Comparison of ENCODE assay signal across 32 cellular contexts in the genomic region with DNA sequence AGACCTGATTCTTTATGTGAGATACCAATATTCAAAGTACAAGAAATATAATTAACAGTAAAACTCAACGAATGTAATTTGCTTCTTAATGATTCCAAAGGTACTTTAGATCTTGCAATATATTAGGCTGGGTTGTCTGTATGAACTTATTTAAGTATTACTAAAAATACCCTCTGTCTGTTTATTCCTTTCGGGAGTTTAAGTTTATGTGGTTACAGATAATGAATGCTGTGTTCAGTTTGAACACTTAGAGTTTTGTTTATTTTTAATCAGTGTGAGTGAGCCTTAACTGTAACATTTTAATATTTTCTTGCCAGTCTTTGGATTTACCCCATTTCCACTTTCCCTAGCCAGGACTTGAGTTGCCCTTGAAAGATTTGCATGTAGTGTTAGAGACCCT. TPM values are rescaled to one million over a fixed set of nuclear protein-coding genes. Genes with fewer than 3 reads are reported as not detected.
DNase-seq lines count a peak whose midpoint lies in the region; ATAC-seq, FAIRE-seq and TF ChIP-seq lines count a peak whose summit lies in the region.
"Had no signal": no experiment of that assay in that cellular context is flagged by ENCODE, and none has a peak within 500 bp of the region (broad histone marks: within the 10 kb centered on the region; RNA-seq: fewer than 3 reads in every experiment).

No MANE protein-coding gene starts in this region.

- no peaks in the 10 kb centered on the region for H3K27me3 ChIP-seq in A673 (replicated peaks; ENCODE audit: insufficient read depth, low read depth, low read length, poor library complexity)
- H3K27me3 ChIP-seq in CD8-positive, alpha-beta T cell (ENCODE audit: insufficient read depth, low read length) = no peaks in the 10 kb centered on the region
- H3K27me3 ChIP-seq in K562 (ENCODE audit: control insufficient read depth in 2 of 2, insufficient read depth in 2 of 2, low read length in 2 of 2) = no peaks in the 10 kb centered on the region
- no peaks in the 10 kb centered on the region for H3K27me3 ChIP-seq in small intestine (ENCODE audit: control insufficient read depth in 2 of 2, insufficient read depth in 2 of 2, low read length in 2 of 2)
- H3K27me3 ChIP-seq: ascending aorta, esophagus squamous epithelium, gastrocnemius medialis, sigmoid colon had no signal

- H3K4me1 ChIP-seq in A673 (ENCODE audit: insufficient read depth, low read length, poor library complexity, severe bottlenecking) (peaks cover 51% of the 10 kb centered on the region), K562 (replicated peaks in 1 of 2; ENCODE audit: control insufficient read depth in 2 of 2, insufficient read depth in 2 of 2, low read length in 2 of 2) (peaks cover 19 to 25% of the 10 kb centered on the region in 2 experiments), small intestine (ENCODE audit: control insufficient read depth in 2 of 2, insufficient read depth in 1 of 2, low read depth in 1 of 2, low read length in 1 of 2) (peaks cover 7 to 22% of the 10 kb centered on the region in 2 donors)
- peaks cover 28% of the 10 kb centered on the region for H3K4me1 ChIP-seq in CD8-positive, alpha-beta T cell (ENCODE audit: insufficient read depth, low read length)

- CTCF ChIA-PET in A673 (lab: Charles Lee) = no interaction called here
- CTCF ChIA-PET in CD8-positive, alpha-beta T cell (lab: Charles Lee) = no interaction called here
- CTCF ChIA-PET in K562 (lab: Yijun Ruan, JAX; ENCODE audit: low intra/inter-chr PET ratio) = no interaction called here
- CTCF ChIA-PET in Calu3 (lab: Charles Lee) = no interaction called here

- intact Hi-C loops in A673 (cut with micrococcal nuclease; ENCODE audit: unreplicated experiment) = loop anchor here (5.0 kb wide), 1 partner anchor 57 kb away; no protein-coding TSS in a partner anchor
- intact Hi-C loops in CD8-positive, alpha-beta T cell (cut with DNase I, micrococcal nuclease) = loop anchor here (10.0 kb wide), 3 partner anchors 270 to 700 kb away; a partner anchor contains a TSS
- intact Hi-C loops in K562 (cut with micrococcal nuclease) = no loop called here
- intact Hi-C loops in Calu3 (cut with micrococcal nuclease; ENCODE audit: unreplicated experiment) = no loop called here

- no peak for TF ChIP-seq POLR2A in K562 (conservative IDR thresholded peaks at IDR 0.05)

- H3K79me2 ChIP-seq in K562 (ENCODE audit: control insufficient read depth, insufficient read depth, low read length) = peaks cover 82% of the 10 kb centered on the region

- H3K9me3 Mint-ChIP-seq in CD8-positive, alpha-beta T cell = no peaks in the 10 kb centered on the region
- no peaks in the 10 kb centered on the region for H3K9me3 Mint-ChIP-seq in Calu3 (ENCODE audit: low read depth, unreplicated experiment)
- H3K9me3 Mint-ChIP-seq: activated B cell treated with CpG ODN at 0.5 μM for 24 hours; activated naive CD4-positive, alpha-beta T cell treated with anti-CD3 and anti-CD28 coated beads for 36 hours; activated T-helper 1 cell treated with anti-CD3 and anti-CD28 coated beads, Interleukin-12 subunit alpha, Interleukin-12 subunit beta, Interleukin-2, Interleukin-4 antibody, amounts not matched to agents 30 ng/mL and 10 ng/mL and 1 ng/mL, durations not matched to agents 14 hours and 24 hours and 36 hours had no signal

- 23% methylated on average over 2 of the region's 2 CpGs for WGBS in K562 (ENCODE audit: insufficient coverage, low coverage, missing lambda C conversion rate)
- 15 to 39% (median 28%) methylated on average over 2 of the region's 2 CpGs for WGBS in small intestine, 3 donors

- no peak for TF ChIP-seq EP300 in K562 (IDR thresholded peaks at IDR 0.05; ENCODE audit: low read length)

- H3K4me1 Mint-ChIP-seq in CD8-positive, alpha-beta T cell (ENCODE audit: low read depth) = peaks cover 60% of the 10 kb centered on the region
- H3K4me1 Mint-ChIP-seq in Calu3 (ENCODE audit: low read depth, unreplicated experiment) = peaks cover 32% of the 10 kb centered on the region

- in situ Hi-C loops in K562 (cut with MboI) = no loop called here

- peaks cover 3% of the 10 kb centered on the region; the same call in 1 of the 2 replicates for H4K20me1 ChIP-seq in K562 (replicated peaks; ENCODE audit: control insufficient read depth, insufficient read depth, low read length)

- H3K27ac Mint-ChIP-seq in CD8-positive, alpha-beta T cell = peak overlapping the region; percentile 37
- no peak overlapping the region for H3K27ac Mint-ChIP-seq in Calu3 (ENCODE audit: unreplicated experiment)
- H3K27ac Mint-ChIP-seq: activated B cell treated with CpG ODN at 0.5 μM for 24 hours; activated T-helper 1 cell treated with anti-CD3 and anti-CD28 coated beads, Interleukin-12 subunit alpha, Interleukin-12 subunit beta, Interleukin-2, Interleukin-4 antibody, amounts not matched to agents 30 ng/mL and 10 ng/mL and 1 ng/mL, durations not matched to agents 14 hours and 24 hours and 36 hours had no signal

- TF ChIP-seq CTCF in A673 (conservative IDR thresholded peaks at IDR 0.05; ENCODE audit: low read depth, low read length) (no peak), K562 (IDR thresholded peaks at IDR 0.05 in 2 of 3, conservative IDR thresholded peaks at IDR 0.05 in 1 of 3; ENCODE audit: insufficient read depth in 2 of 3, low read depth in 1 of 3, low read length in 3 of 3) (no peak), Calu3 (IDR thresholded peaks at IDR 0.05; ENCODE audit: unreplicated experiment) (no peak)
- no peak for TF ChIP-seq CTCF in CD8-positive, alpha-beta T cell (IDR thresholded peaks at IDR 0.05)

- TF ChIP-seq RAD21 in K562 (CRISPR knock-in tag; conservative IDR thresholded peaks at IDR 0.05 in 1 of 2, IDR thresholded peaks at IDR 0.05 in 1 of 2) = no peak

- ATAC-seq in CD8-positive, alpha-beta T cell = no peak
- ATAC-seq in K562 (no peak), HG02970 (IDR thresholded peaks at IDR 0.05; ENCODE audit: low FRiP score, unreplicated experiment) (no peak)
- ATAC-seq: gastrocnemius medialis, Panc1 had no signal

- H3K4me3 ChIP-seq in A673 (ENCODE audit: low read depth, low read length, poor library complexity, severe bottlenecking) = peak overlapping the region; percentile 86
- no peak overlapping the region for H3K4me3 ChIP-seq in CD8-positive, alpha-beta T cell (ENCODE audit: low read depth, low read length)
- H3K4me3 ChIP-seq in K562 = no peak overlapping the region
- no peak overlapping the region for H3K4me3 ChIP-seq in small intestine (ENCODE audit: low read depth in 1 of 2, low read length in 2 of 2)
- H3K4me3 ChIP-seq: ascending aorta, esophagus squamous epithelium, gastrocnemius medialis, GM23248, sigmoid colon had no signal

- no peak overlapping the region for H2AFZ ChIP-seq in K562 (ENCODE audit: low read depth, low read length)
- H2AFZ ChIP-seq: GM23248 had no signal

- no peaks in the 10 kb centered on the region for H3K27me3 Mint-ChIP-seq in CD8-positive, alpha-beta T cell (ENCODE audit: low read depth)
- H3K27me3 Mint-ChIP-seq in Calu3 (ENCODE audit: unreplicated experiment) = no peaks in the 10 kb centered on the region
- H3K27me3 Mint-ChIP-seq: activated B cell treated with CpG ODN at 0.5 μM for 24 hours had no signal

- 0 out of 2 replicates have a peak overlapping the region, but pooled peaks have one; percentile 8 for H3K4me2 ChIP-seq in K562 (ENCODE audit: insufficient read depth, low read length)

- DNase-seq in A673 (ENCODE audit: low spot score) (no peak), K562 (ENCODE audit: extremely low read depth in 1 of 4, low spot score in 3 of 4) (no peak), small intestine (peak; percentile 45), NCI-H128 (lab: John Stamatoyannopoulos, UW; ENCODE audit: unreplicated experiment) (no peak), Calu3 (no peak)
- DNase-seq in CD8-positive, alpha-beta T cell = no peak
- DNase-seq: activated B cell treated with CpG ODN at 0.5 μM for 24 hours; activated CD4-positive, alpha-beta T cell treated with anti-CD3 and anti-CD28 coated beads, Interleukin-2, amount 50 U/mL, for 1 hour; activated CD8-positive, alpha-beta memory T cell treated with anti-CD3 and anti-CD28 coated beads, Interleukin-2, amount 50 U/mL, for 4 hours; activated naive CD4-positive, alpha-beta T cell treated with anti-CD3 and anti-CD28 coated beads for 36 hours; cortex of kidney; DMS 273 treated with DMSO at 0.1 percent for 48 hours; EL; esophagus squamous epithelium; gastrocnemius medialis; GM23248; NCI-H1048; NCI-H187; NCI-H2171 treated with DMSO at 0.1 percent for 48 hours; NCI-H526; SIG-M5; sigmoid colon; stimulated activated CD4-positive, alpha-beta T cell treated with anti-CD3 and anti-CD28 coated beads, Interleukin-15, amount 100 ng/mL, for 24 hours; stimulated activated naive CD4-positive, alpha-beta T cell had no signal

- peak overlapping the region in 1 of 2 experiments; percentile 8; a peak in 1 of 4 replicates for H3K9ac ChIP-seq in K562 (ENCODE audit: insufficient read depth in 1 of 2, low read depth in 2 of 2, low read length in 2 of 2)
- H3K9ac ChIP-seq: GM23248 had no signal

- H3K36me3 Mint-ChIP-seq in CD8-positive, alpha-beta T cell = peaks cover 7% of the 10 kb centered on the region
- peaks cover 37% of the 10 kb centered on the region for H3K36me3 Mint-ChIP-seq in Calu3 (ENCODE audit: insufficient read depth, unreplicated experiment)

- H3K36me3 ChIP-seq in A673 (ENCODE audit: insufficient read depth, low read length, poor library complexity, severe bottlenecking) = no peaks in the 10 kb centered on the region
- no peaks in the 10 kb centered on the region for H3K36me3 ChIP-seq in CD8-positive, alpha-beta T cell (ENCODE audit: insufficient read depth, low read length)
- H3K36me3 ChIP-seq in K562 (ENCODE audit: control insufficient read depth, insufficient read depth, low read length) = peaks cover 8% of the 10 kb centered on the region; the same call in 1 of the 3 replicates
- no peaks in the 10 kb centered on the region for H3K36me3 ChIP-seq in small intestine (ENCODE audit: control insufficient read depth in 2 of 2, insufficient read depth in 2 of 2, low read length in 2 of 2)
- H3K36me3 ChIP-seq: ascending aorta, esophagus squamous epithelium, gastrocnemius medialis, neutrophil, sigmoid colon had no signal

- FAIRE-seq in K562 (lab: Jason Lieb, UNC) = no peak
- FAIRE-seq in small intestine (lab: Jason Lieb, UNC) = no peak
- FAIRE-seq: GM12891 had no signal

- BruUV-seq in A673 (replicated peaks; lab: Mats Ljungman, UMichigan) = no TSS peak
- no TSS peak for BruUV-seq in K562 (replicated peaks; lab: Mats Ljungman, UMichigan)
- BruUV-seq in Calu3 (replicated peaks; lab: Mats Ljungman, UMichigan) = no TSS peak

- no peaks in the 10 kb centered on the region for H3K9me1 ChIP-seq in K562 (ENCODE audit: control insufficient read depth, insufficient read depth, low read length)

- POLR2A ChIA-PET in A673 (lab: Charles Lee; ENCODE audit: low non-redundant PET) (no interaction called here), K562 (lab: Yijun Ruan, JAX) (no interaction called here)
- POLR2A ChIA-PET in CD8-positive, alpha-beta T cell (lab: Charles Lee) = no interaction called here

- H3K4me3 Mint-ChIP-seq in CD8-positive, alpha-beta T cell = no peak overlapping the region
- H3K4me3 Mint-ChIP-seq in Calu3 (ENCODE audit: low read depth, unreplicated experiment) = no peak overlapping the region
- H3K4me3 Mint-ChIP-seq: activated B cell treated with CpG ODN at 0.5 μM for 24 hours; activated naive CD4-positive, alpha-beta T cell treated with anti-CD3 and anti-CD28 coated beads for 36 hours; activated T-helper 1 cell treated with anti-CD3 and anti-CD28 coated beads, Interleukin-12 subunit alpha, Interleukin-12 subunit beta, Interleukin-2, Interleukin-4 antibody, amounts not matched to agents 30 ng/mL and 10 ng/mL and 1 ng/mL, durations not matched to agents 14 hours and 24 hours and 36 hours had no signal

- H3K9me3 ChIP-seq in A673 (ENCODE audit: low read depth, low read length, poor library complexity, severe bottlenecking) = no peaks in the 10 kb centered on the region
- H3K9me3 ChIP-seq in CD8-positive, alpha-beta T cell (ENCODE audit: low read length) = no peaks in the 10 kb centered on the region
- no peaks in the 10 kb centered on the region for H3K9me3 ChIP-seq in K562 (replicated peaks; ENCODE audit: control insufficient read depth, insufficient read depth, low read depth, low read length)
- H3K9me3 ChIP-seq in small intestine (ENCODE audit: control insufficient read depth, low read depth) = no peaks in the 10 kb centered on the region
- H3K9me3 ChIP-seq: ascending aorta, esophagus squamous epithelium, gastrocnemius medialis, neutrophil, sigmoid colon had no signal

- H3K27ac ChIP-seq in A673 (ENCODE audit: low read depth, low read length, poor library complexity, severe bottlenecking) = peak overlapping the region; percentile 7
- no peak overlapping the region for H3K27ac ChIP-seq in CD8-positive, alpha-beta T cell (ENCODE audit: low read depth, low read length)
- no peak overlapping the region for H3K27ac ChIP-seq in K562 (ENCODE audit: extremely low read depth, low read depth, low read length)
- H3K27ac ChIP-seq in small intestine (ENCODE audit: low read depth in 1 of 2, low read length in 1 of 2) = no peak overlapping the region
- H3K27ac ChIP-seq: ascending aorta, C4-2B, esophagus squamous epithelium, gastrocnemius medialis, GM23248, HL-60, neutrophil had no signal

RNA-seq across cellular contexts. Expression of a gene that starts 3.5 kb away (rescaled TPM):
- total RNA-seq in A673 (2021) (69.8 and 80.7 TPM in 2 replicates), K562 (2014; rRNA removed) (16.8 and 17.6 TPM in 2 replicates), K562 (2014; rRNA removed; fragmentation: Illumina TruSeq; extraction: Trizol) (20.5 and 25.5 TPM in 2 replicates), K562 (2015; rRNA removed; fragmentation: Illumina TruSeq; extraction: Trizol) (19.8 and 22.3 TPM in 2 replicates), K562 (2021) (19.8 and 20.9 TPM in 2 replicates), Calu3 (2022) (65.9 and 66.5 TPM in 2 replicates)
- total RNA-seq in CD8-positive, alpha-beta T cell = 10 to 100 TPM; 16.4 to 19.7 TPM
- total RNA-seq in K562 (2011; cell fraction: chromatin; rRNA removed; ENCODE audit: low replicate concordance) = 146 and 283 TPM in 2 replicates
- 42.5 and 64.0 TPM in 2 replicates for total RNA-seq in K562 (2011; cell fraction: nucleolus; rRNA removed)
- total RNA-seq in K562 (2011; cell fraction: nucleoplasm; rRNA removed) = 102 and 103 TPM in 2 replicates
- polyA plus RNA-seq in K562 (2011; rRNA removed) (37.1 and 40.3 TPM in 2 replicates), K562 (2014; fragmentation: Illumina TruSeq; extraction: Trizol) (23.7 and 26.4 TPM in 2 replicates), K562 (2014; fragmentation: Nextera tagmentation; extraction: Ambion mirVana) (1 to 10 TPM; 5.9 to 7.9 TPM), K562 (2014; rRNA removed) (21.0 and 24.4 TPM in 2 replicates), small intestine (10 to 100 TPM; 18.4 to 30.9 (median 22.8) TPM)
- 11.1 and 16.1 TPM in 2 replicates for polyA plus RNA-seq in K562 (2011; cell fraction: cytosol; rRNA removed)
- 76.0 and 83.4 TPM in 2 replicates for polyA plus RNA-seq in K562 (2011; cell fraction: nucleus; rRNA removed)
- polyA plus RNA-seq in K562 (2012) = 11.8 and 13.9 TPM in 2 replicates
- 52.2 and 52.6 TPM in 2 replicates for polyA minus RNA-seq in K562 (2011; rRNA and poly(A)+ RNA removed)
- 11.0 and 19.1 TPM in 2 replicates for polyA minus RNA-seq in K562 (2011; cell fraction: cytosol; rRNA and poly(A)+ RNA removed)
- polyA minus RNA-seq in K562 (2011; cell fraction: nucleus; rRNA and poly(A)+ RNA removed) = 34.6 and 64.8 TPM in 2 replicates

Comparison
In these comparisons a context has a peak if more than half of its experiments do, and no peak if none do; other contexts are left out.
1. intact Hi-C loops: an anchor here in A673 (5.0 kb wide) and CD8-positive, alpha-beta T cell (10.0 kb wide); none called in K562 and Calu3.